In the genomic region with DNA sequence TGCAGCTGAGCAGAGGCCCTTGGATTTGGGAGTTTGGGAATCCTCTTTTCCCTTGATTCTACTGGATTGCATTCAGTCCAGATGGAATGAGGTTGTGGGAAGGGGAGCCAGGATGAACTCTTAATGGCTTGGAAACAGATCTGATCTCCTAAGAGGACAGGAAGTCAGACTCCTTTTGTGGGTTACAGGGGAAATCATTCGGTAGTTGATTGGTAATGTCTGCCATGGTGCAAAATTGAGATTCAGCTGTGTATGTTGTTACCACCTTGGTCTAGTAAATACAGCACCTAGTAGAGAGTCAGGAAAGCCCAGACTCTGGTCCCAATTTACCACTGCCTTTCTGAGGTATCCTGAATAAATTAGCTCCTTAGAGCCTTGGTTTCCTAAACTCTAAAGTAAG, we compare ENCODE assay signal across 1 cellular context.
A peak's percentile ranks its signal among the peaks of the same experiment; 100 is the strongest.
TF ChIP-seq lines count a peak whose summit lies in the region.

No MANE protein-coding gene starts in this region.

TF ChIP-seq in H1, 55 proteins besides CTCF, POLR2A, EP300 and RAD21:
- no peak for TF ChIP-seq CHD2 (IDR thresholded peaks at IDR 0.05; ENCODE audit: low read length)
- TF ChIP-seq SRF (IDR thresholded peaks at IDR 0.05; ENCODE audit: low read depth, low read length): 0 out of 2 replicates have a peak, but pooled peaks have one; percentile 20
